In genomic region chr17:12290207-12290606, GRCh38 we compare ENCODE assay signal across 7 cellular contexts.
"Had no signal": no experiment of that assay in that cellular context is flagged by ENCODE, and none has a peak within 500 bp of the region (broad histone marks: within the 10 kb centered on the region; RNA-seq: fewer than 3 reads in every experiment).

No MANE protein-coding gene starts in this region.

- H3K4me3 Mint-ChIP-seq: GM23338, H9, HFFc6, IgD-negative memory B cell had no signal

- H3K27me3 Mint-ChIP-seq: IgD-negative memory B cell had no signal

- H3K9me3 Mint-ChIP-seq: HFFc6 had no signal

- H3K4me3 ChIP-seq: GM23338 had no signal

- H3K4me1 Mint-ChIP-seq: GM23338, IgD-negative memory B cell had no signal

- H2AFZ ChIP-seq: GM23338 had no signal

- H3K4me2 ChIP-seq: GM23338 had no signal

- H3K36me3 Mint-ChIP-seq: IgD-negative memory B cell had no signal

- ATAC-seq: GM23338, HepG2 had no signal

- DNase-seq: H9, HCEC 1CT, HFFc6 had no signal

- H3K27ac Mint-ChIP-seq: GM23338, HFFc6, IgD-negative memory B cell had no signal

- H3K27ac ChIP-seq: HL-60 had no signal
